Comparison of ENCODE assay signal across 8 cellular contexts in the genomic region with DNA sequence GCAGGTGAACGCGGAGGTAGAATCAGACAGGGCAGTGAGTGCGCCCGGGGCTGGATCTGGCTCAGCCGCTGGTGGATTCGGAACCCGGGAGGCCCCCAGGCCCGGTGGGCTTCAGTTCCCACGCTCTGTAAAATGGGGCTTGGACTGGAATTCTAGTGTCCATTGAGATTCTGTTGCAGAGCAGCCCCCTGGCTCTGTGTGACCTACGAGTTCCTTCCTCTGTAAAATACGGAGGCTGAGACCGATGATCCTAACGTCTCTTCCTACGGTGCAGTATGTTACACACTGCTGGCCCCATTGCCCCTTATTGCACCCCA.
A peak's percentile ranks its signal among the peaks of the same experiment; 100 is the strongest.
DNase-seq lines count a peak whose midpoint lies in the region; ATAC-seq lines count a peak whose summit lies in the region.

No MANE protein-coding gene starts in this region.

- H3K27me3 ChIP-seq in endocrine pancreas (ENCODE audit: control insufficient read depth, insufficient read depth, low read length) (no peaks in the 10 kb centered on the region), neuron (ENCODE audit: insufficient read depth, low read length) (no peaks in the 10 kb centered on the region)

- no peaks in the 10 kb centered on the region for H3K36me3 ChIP-seq in endocrine pancreas (ENCODE audit: control insufficient read depth, insufficient read depth, low read length)
- no peaks in the 10 kb centered on the region for H3K36me3 ChIP-seq in neuron (ENCODE audit: insufficient read depth, low read length)

- H3K9me3 ChIP-seq in endocrine pancreas (ENCODE audit: control insufficient read depth, low read length) (no peaks in the 10 kb centered on the region), neuron (ENCODE audit: low read length) (no peaks in the 10 kb centered on the region)

- H3K4me1 ChIP-seq in endocrine pancreas (ENCODE audit: control insufficient read depth, insufficient read depth, low read length) = peaks cover 4% of the 10 kb centered on the region
- H3K4me1 ChIP-seq in neuron (ENCODE audit: insufficient read depth, low read length) = peaks cover 8% of the 10 kb centered on the region

- ATAC-seq in HG03469 (IDR thresholded peaks at IDR 0.05; ENCODE audit: unreplicated experiment) (no peak), GM18520 (IDR thresholded peaks at IDR 0.05; ENCODE audit: unreplicated experiment) (no peak)

- H3K9ac ChIP-seq in endocrine pancreas (ENCODE audit: control insufficient read depth, insufficient read depth, low read length) = peak overlapping the region; percentile 84

- H3K4me3 ChIP-seq in endocrine pancreas (ENCODE audit: control insufficient read depth, insufficient read depth, low read length) (peak overlapping the region; percentile 89), neuron (ENCODE audit: low read length) (peak overlapping the region; percentile 82)

- peak overlapping the region; percentile 92 for H2AFZ ChIP-seq in neuron (ENCODE audit: low read depth, low read length)

- DNase-seq in ELR (ENCODE audit: low read depth) (peak; percentile 23), NAMALWA (ENCODE audit: low spot score) (peak; percentile 29), SKM-1 (lab: John Stamatoyannopoulos, UW; ENCODE audit: unreplicated experiment) (no peak), NCI-H446 treated with DMSO at 0.1 percent for 48 hours (lab: John Stamatoyannopoulos, UW) (no peak)

Comparison
In these comparisons a context has a peak if more than half of its experiments do, and no peak if none do; other contexts are left out.
1. DNase-seq: peak in ELR (single experiment) and NAMALWA (single experiment); none in SKM-1 (single experiment) and NCI-H446 treated with DMSO at 0.1 percent for 48 hours (single experiment).